9 cellular contexts compared by ENCODE assay signal in genomic region chr17:76816590-76817135, GRCh38. TPM values are rescaled to one million over a fixed set of nuclear protein-coding genes. Genes with fewer than 3 reads are reported as not detected.
DNase-seq lines count a peak whose midpoint lies in the region; ATAC-seq and TF ChIP-seq lines count a peak whose summit lies in the region.
"Had no signal": no experiment of that assay in that cellular context is flagged by ENCODE, and none has a peak within 500 bp of the region (broad histone marks: within the 10 kb centered on the region; RNA-seq: fewer than 3 reads in every experiment).

No MANE protein-coding gene starts in this region.

- H3K4me3 ChIP-seq in AG10803 (ENCODE audit: low read length) (no peak overlapping the region), HAP-1 (no peak overlapping the region), neural cell (ENCODE audit: low read length) (no peak overlapping the region), upper lobe of right lung (no peak overlapping the region)
- H3K4me3 ChIP-seq: skin epidermis had no signal

- H3K4me3 Mint-ChIP-seq in activated CD4-positive, alpha-beta memory T cell treated with anti-CD3 and anti-CD28 coated beads for 36 hours = no peak overlapping the region

- H3K27me3 ChIP-seq in HAP-1 (ENCODE audit: low read depth) = no peaks in the 10 kb centered on the region; the same call in 1 of the 2 replicates
- H3K27me3 ChIP-seq in neural cell (ENCODE audit: insufficient read depth, low read depth, low read length) = no peaks in the 10 kb centered on the region
- peaks cover 6% of the 10 kb centered on the region for H3K27me3 ChIP-seq in upper lobe of right lung

- in situ Hi-C loops in HAP-1 (cut with MboI; ENCODE audit: low sequenced_read_pairs) = no loop called here

- no peak overlapping the region for H3K4me2 ChIP-seq in neural cell (ENCODE audit: low read length)

- no peaks in the 10 kb centered on the region for H3K79me2 ChIP-seq in neural cell (replicated peaks; ENCODE audit: insufficient read depth, low read length)

- intact Hi-C loops in activated CD4-positive, alpha-beta memory T cell treated with anti-CD3 and anti-CD28 coated beads for 36 hours (cut with micrococcal nuclease) = loop anchor here (5.0 kb wide), 1 partner anchor 251 kb away; no protein-coding TSS in a partner anchor
- intact Hi-C loops in upper lobe of right lung (cut with DNase I) = no loop called here

- CTCF ChIA-PET in activated CD4-positive, alpha-beta memory T cell treated with anti-CD3 and anti-CD28 coated beads for 36 hours (lab: Charles Lee) = interaction anchor here (0.6 to 2.0 kb wide), 7 partner anchors 10 to 268 kb away, joined by 3 to 7 read pairs (median 3); no protein-coding TSS in a partner anchor

- H2AFZ ChIP-seq in neural cell (ENCODE audit: low read depth, low read length) = no peak overlapping the region

- peaks cover 3% of the 10 kb centered on the region for H3K27me3 Mint-ChIP-seq in activated CD4-positive, alpha-beta memory T cell treated with anti-CD3 and anti-CD28 coated beads for 36 hours

- H3K4me1 ChIP-seq in HAP-1 (no peaks in the 10 kb centered on the region), upper lobe of right lung (no peaks in the 10 kb centered on the region)

- H3K4me1 Mint-ChIP-seq in activated CD4-positive, alpha-beta memory T cell treated with anti-CD3 and anti-CD28 coated beads for 36 hours (ENCODE audit: low read depth) = peaks cover 7% of the 10 kb centered on the region

- H3F3A ChIP-seq in neural cell (ENCODE audit: insufficient read depth, low read length, poor library complexity, severe bottlenecking) = no peaks in the 10 kb centered on the region

- H3K36me3 ChIP-seq in HAP-1 (replicated peaks) (no peaks in the 10 kb centered on the region), neural cell (ENCODE audit: insufficient read depth, low read length) (no peaks in the 10 kb centered on the region), upper lobe of right lung (no peaks in the 10 kb centered on the region)

- peak; percentile 69 for TF ChIP-seq CTCF in AG10803 (conservative IDR thresholded peaks at IDR 0.05; ENCODE audit: low read length)
- peak; percentile 78 for TF ChIP-seq CTCF in neural cell (IDR thresholded peaks at IDR 0.05; ENCODE audit: poor library complexity, severe bottlenecking)
- peak; percentile 55 for TF ChIP-seq CTCF in upper lobe of right lung (IDR thresholded peaks at IDR 0.05)

- no peaks in the 10 kb centered on the region for H3K9me2 ChIP-seq in neural cell (ENCODE audit: insufficient read depth, low read length)

- no peaks in the 10 kb centered on the region for H3K9me3 Mint-ChIP-seq in activated CD4-positive, alpha-beta memory T cell treated with anti-CD3 and anti-CD28 coated beads for 36 hours

- H3K27ac Mint-ChIP-seq in activated CD4-positive, alpha-beta memory T cell treated with anti-CD3 and anti-CD28 coated beads for 36 hours = no peak overlapping the region

- H3K9me3 ChIP-seq in HAP-1 (no peaks in the 10 kb centered on the region), neural cell (ENCODE audit: low read length) (no peaks in the 10 kb centered on the region), upper lobe of right lung (no peaks in the 10 kb centered on the region)

- H3K27ac ChIP-seq in neural cell (ENCODE audit: low read length) = no peak overlapping the region
- H3K27ac ChIP-seq in upper lobe of right lung = no peak overlapping the region
- H3K27ac ChIP-seq: skin epidermis had no signal

- peak; percentile 58 for ATAC-seq in upper lobe of right lung
- ATAC-seq in GM21447 (IDR thresholded peaks at IDR 0.05; ENCODE audit: unreplicated experiment) = no peak

- no peak for TF ChIP-seq EP300 in neural cell (conservative IDR thresholded peaks at IDR 0.05; ENCODE audit: poor library complexity, severe bottlenecking)

- DNase-seq in AG10803 (ENCODE audit: low read depth) = peak; percentile 45
- DNase-seq in HAP-1 (ENCODE audit: low spot score in 2 of 2) = peak; percentile 59 to 76
- peak; percentile 1 for DNase-seq in NCI-H748 treated with DMSO at 0.1 percent for 48 hours (lab: John Stamatoyannopoulos, UW)
- DNase-seq in activated CD4-positive, alpha-beta memory T cell treated with anti-CD3 and anti-CD28 coated beads for 36 hours = peak; percentile 73
- peak; percentile 82 for DNase-seq in epidermal melanocyte (ENCODE audit: insufficient read length, low spot score)
- no peak for DNase-seq in upper lobe of right lung

- H4K20me1 ChIP-seq in neural cell (ENCODE audit: insufficient read depth) = no peaks in the 10 kb centered on the region

- POLR2A ChIA-PET in activated CD4-positive, alpha-beta memory T cell treated with anti-CD3 and anti-CD28 coated beads for 36 hours (lab: Charles Lee) = interaction anchor here (0.6 to 0.7 kb wide), 3 partner anchors 123 to 252 kb away, joined by 3 to 9 read pairs (median 6); no protein-coding TSS in a partner anchor

- TF ChIP-seq RAD21 in neural cell (conservative IDR thresholded peaks at IDR 0.05) = peak; percentile 79

- H3K9ac ChIP-seq in neural cell (ENCODE audit: low read length) = no peak overlapping the region

- H3K36me3 Mint-ChIP-seq in activated CD4-positive, alpha-beta memory T cell treated with anti-CD3 and anti-CD28 coated beads for 36 hours = no peaks in the 10 kb centered on the region

TF ChIP-seq in neural cell, 6 proteins besides CTCF, POLR2A, EP300 and RAD21:
- TF ChIP-seq SMC3 (conservative IDR thresholded peaks at IDR 0.05; ENCODE audit: poor library complexity) = peak; percentile 76
- TF ChIP-seq, protein P1, sequence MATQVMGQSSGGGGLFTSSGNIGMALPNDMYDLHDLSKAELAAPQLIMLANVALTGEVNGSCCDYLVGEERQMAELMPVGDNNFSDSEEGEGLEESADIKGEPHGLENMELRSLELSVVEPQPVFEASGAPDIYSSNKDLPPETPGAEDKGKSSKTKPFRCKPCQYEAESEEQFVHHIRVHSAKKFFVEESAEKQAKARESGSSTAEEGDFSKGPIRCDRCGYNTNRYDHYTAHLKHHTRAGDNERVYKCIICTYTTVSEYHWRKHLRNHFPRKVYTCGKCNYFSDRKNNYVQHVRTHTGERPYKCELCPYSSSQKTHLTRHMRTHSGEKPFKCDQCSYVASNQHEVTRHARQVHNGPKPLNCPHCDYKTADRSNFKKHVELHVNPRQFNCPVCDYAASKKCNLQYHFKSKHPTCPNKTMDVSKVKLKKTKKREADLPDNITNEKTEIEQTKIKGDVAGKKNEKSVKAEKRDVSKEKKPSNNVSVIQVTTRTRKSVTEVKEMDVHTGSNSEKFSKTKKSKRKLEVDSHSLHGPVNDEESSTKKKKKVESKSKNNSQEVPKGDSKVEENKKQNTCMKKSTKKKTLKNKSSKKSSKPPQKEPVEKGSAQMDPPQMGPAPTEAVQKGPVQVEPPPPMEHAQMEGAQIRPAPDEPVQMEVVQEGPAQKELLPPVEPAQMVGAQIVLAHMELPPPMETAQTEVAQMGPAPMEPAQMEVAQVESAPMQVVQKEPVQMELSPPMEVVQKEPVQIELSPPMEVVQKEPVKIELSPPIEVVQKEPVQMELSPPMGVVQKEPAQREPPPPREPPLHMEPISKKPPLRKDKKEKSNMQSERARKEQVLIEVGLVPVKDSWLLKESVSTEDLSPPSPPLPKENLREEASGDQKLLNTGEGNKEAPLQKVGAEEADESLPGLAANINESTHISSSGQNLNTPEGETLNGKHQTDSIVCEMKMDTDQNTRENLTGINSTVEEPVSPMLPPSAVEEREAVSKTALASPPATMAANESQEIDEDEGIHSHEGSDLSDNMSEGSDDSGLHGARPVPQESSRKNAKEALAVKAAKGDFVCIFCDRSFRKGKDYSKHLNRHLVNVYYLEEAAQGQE (IDR thresholded peaks at IDR 0.05; ENCODE audit: borderline replicate concordance) = no peak

RNA-seq across cellular contexts. Expression of gene MGAT5B, which starts 51.5 kb away (rescaled TPM):
- total RNA-seq in activated CD4-positive, alpha-beta memory T cell treated with anti-CD3 and anti-CD28 coated beads for 36 hours = under 1 TPM in 1 of 2 experiments, not detected in 1; 0.38 TPM
- polyA plus RNA-seq in neural cell = 8.8 and 17.6 TPM in 2 replicates
- polyA minus RNA-seq in neural cell = 34.0 and 38.0 TPM in 2 replicates
- total RNA-seq in upper lobe of right lung = 2.0 TPM
